8 cellular contexts compared by ENCODE assay signal in genomic region chr4:173168396-173169177, GRCh38. TPM values are rescaled to one million over a fixed set of nuclear protein-coding genes. Genes with fewer than 3 reads are reported as not detected.
A peak's percentile ranks its signal among the peaks of the same experiment; 100 is the strongest.
DNase-seq lines count a peak whose midpoint lies in the region; ATAC-seq and TF ChIP-seq lines count a peak whose summit lies in the region.

TSS of gene GALNT7 (plus strand) at chr4:173168811. CDS start at chr4:173168836, 25 bp downstream.

- H3K27me3 ChIP-seq in effector memory CD4-positive, alpha-beta T cell (replicated peaks; ENCODE audit: control insufficient read depth, insufficient read depth, low read length, poor library complexity, severe bottlenecking) = no peaks in the 10 kb centered on the region

- peaks cover 0 to 3% (median 0%) of the 10 kb centered on the region in 7 donors for H3K9me3 Mint-ChIP-seq in CD14-positive monocyte
- H3K9me3 Mint-ChIP-seq in activated CD8-positive, alpha-beta T cell treated with anti-CD3 and anti-CD28 coated beads, Interleukin-2, amount 10 ng/mL, durations not matched to agents 7 days and 5 days (ENCODE audit: insufficient read depth) = no peaks in the 10 kb centered on the region
- H3K9me3 Mint-ChIP-seq in memory B cell = no peaks in the 10 kb centered on the region

- POLR2A ChIA-PET in activated CD8-positive, alpha-beta T cell treated with anti-CD3 and anti-CD28 coated beads, Interleukin-2, amount 10 ng/mL, durations not matched to agents 7 days and 5 days (lab: Charles Lee) = interaction anchor here (1.0 to 1.9 kb wide), 2 partner anchors 165 to 201 kb away, joined by 3 to 13 read pairs; partner anchors contain the start of gene HMGB2

- H3K27ac Mint-ChIP-seq in CD14-positive monocyte = peak within 1 kb of the TSS; percentile 82 to 93 (median 89)
- peak within 1 kb of the TSS; percentile 94 for H3K27ac Mint-ChIP-seq in activated CD8-positive, alpha-beta T cell treated with anti-CD3 and anti-CD28 coated beads, Interleukin-2, amount 10 ng/mL, durations not matched to agents 7 days and 5 days
- H3K27ac Mint-ChIP-seq in memory B cell = peak within 1 kb of the TSS; percentile 88

- CTCF ChIA-PET in activated CD8-positive, alpha-beta T cell treated with anti-CD3 and anti-CD28 coated beads, Interleukin-2, amount 10 ng/mL, durations not matched to agents 7 days and 5 days (lab: Charles Lee) = interaction anchor here (0.7 to 2.5 kb wide), 4 partner anchors 8 to 155 kb away, joined by 3 to 8 read pairs (median 5); no protein-coding TSS in a partner anchor

- no peak for TF ChIP-seq CTCF in CD14-positive monocyte (IDR thresholded peaks at IDR 0.05)

- H3K27me3 Mint-ChIP-seq in CD14-positive monocyte (ENCODE audit: low read depth in 3 of 3) (peaks cover 0 to 3% (median 0%) of the 10 kb centered on the region in 3 donors), memory B cell (no peaks in the 10 kb centered on the region)
- no peaks in the 10 kb centered on the region for H3K27me3 Mint-ChIP-seq in activated CD8-positive, alpha-beta T cell treated with anti-CD3 and anti-CD28 coated beads, Interleukin-2, amount 10 ng/mL, durations not matched to agents 7 days and 5 days (ENCODE audit: low read depth)

- peak; percentile 57 for DNase-seq in CD14-positive monocyte (ENCODE audit: low spot score)
- DNase-seq in NCI-H82 (lab: John Stamatoyannopoulos, UW) = peak; percentile 73
- DNase-seq in activated CD8-positive, alpha-beta T cell treated with anti-CD3 and anti-CD28 coated beads, Interleukin-2, amount 10 ng/mL, durations not matched to agents 7 days and 5 days = peak; percentile 75
- peak; percentile 45 to 54 (median 50) for DNase-seq in effector memory CD4-positive, alpha-beta T cell
- DNase-seq in memory B cell (ENCODE audit: low spot score in 2 of 2) = peak; percentile 29 to 50
- peak; percentile 29 for DNase-seq in stimulated activated CD8-positive, alpha-beta memory T cell treated with anti-CD3 and anti-CD28 coated beads, Interleukin-15, amount 100 ng/mL, for 24 hours (ENCODE audit: low read depth)

- peaks cover 13% of the 10 kb centered on the region for H3K4me1 ChIP-seq in effector memory CD4-positive, alpha-beta T cell (ENCODE audit: control insufficient read depth, insufficient read depth, low read length, poor library complexity, severe bottlenecking)

- intact Hi-C loops in CD14-positive monocyte (cut with micrococcal nuclease) = no loop called here

- H3K36me3 Mint-ChIP-seq in CD14-positive monocyte = peaks cover 18 to 20% of the 10 kb centered on the region in 2 donors
- peaks cover 13% of the 10 kb centered on the region for H3K36me3 Mint-ChIP-seq in activated CD8-positive, alpha-beta T cell treated with anti-CD3 and anti-CD28 coated beads, Interleukin-2, amount 10 ng/mL, durations not matched to agents 7 days and 5 days (ENCODE audit: low read depth)
- peaks cover 2% of the 10 kb centered on the region for H3K36me3 Mint-ChIP-seq in memory B cell

- H3K4me1 Mint-ChIP-seq in CD14-positive monocyte (peaks cover 50% of the 10 kb centered on the region), memory B cell (peaks cover 35% of the 10 kb centered on the region)
- peaks cover 47% of the 10 kb centered on the region for H3K4me1 Mint-ChIP-seq in activated CD8-positive, alpha-beta T cell treated with anti-CD3 and anti-CD28 coated beads, Interleukin-2, amount 10 ng/mL, durations not matched to agents 7 days and 5 days (ENCODE audit: low read depth)

- peak within 1 kb of the TSS; percentile 72 for H3K27ac ChIP-seq in effector memory CD4-positive, alpha-beta T cell (ENCODE audit: insufficient read depth, low read length, poor library complexity, severe bottlenecking)

- peak; percentile 30 for ATAC-seq in GM19372 (IDR thresholded peaks at IDR 0.05; ENCODE audit: low read depth, unreplicated experiment)
- ATAC-seq in HG03520 (IDR thresholded peaks at IDR 0.05; ENCODE audit: unreplicated experiment) = peak; percentile 27
- peak; percentile 59 for ATAC-seq in activated CD8-positive, alpha-beta T cell treated with anti-CD3 and anti-CD28 coated beads, Interleukin-2, amount 10 ng/mL, durations not matched to agents 7 days and 5 days
- peak; percentile 41 for ATAC-seq in memory B cell (ENCODE audit: low read depth)

- no peaks in the 10 kb centered on the region for H3K36me3 ChIP-seq in effector memory CD4-positive, alpha-beta T cell (ENCODE audit: control insufficient read depth, insufficient read depth, low read length)

- no peaks in the 10 kb centered on the region for H3K9me3 ChIP-seq in effector memory CD4-positive, alpha-beta T cell (ENCODE audit: control insufficient read depth, low read length)

- H3K4me3 Mint-ChIP-seq in CD14-positive monocyte = peak within 1 kb of the TSS; percentile 99 to 100
- H3K4me3 Mint-ChIP-seq in activated CD8-positive, alpha-beta T cell treated with anti-CD3 and anti-CD28 coated beads, Interleukin-2, amount 10 ng/mL, durations not matched to agents 7 days and 5 days = peak within 1 kb of the TSS; percentile 94
- H3K4me3 Mint-ChIP-seq in memory B cell = peak within 1 kb of the TSS; percentile 98

- H3K4me3 ChIP-seq in effector memory CD4-positive, alpha-beta T cell (ENCODE audit: insufficient read depth, low read depth, low read length, poor library complexity, severe bottlenecking) = peak within 1 kb of the TSS; percentile 87

RNA-seq across cellular contexts. Expression of gene GALNT7, which starts in this region (rescaled TPM):
- 10 to 100 TPM; 19.7 to 29.0 TPM for polyA plus RNA-seq in CD14-positive monocyte
- 10 to 100 TPM; 16.2 to 16.7 TPM for total RNA-seq in activated CD8-positive, alpha-beta T cell treated with anti-CD3 and anti-CD28 coated beads, Interleukin-2, amount 10 ng/mL, durations not matched to agents 7 days and 5 days

Comparison
In these comparisons a context has a peak if more than half of its experiments do, and no peak if none do; other contexts are left out.
1. Peak in every context shown above with its lines: DNase-seq, ATAC-seq, H3K4me3 ChIP-seq and H3K27ac ChIP-seq.